Comparison of ENCODE assay signal across 19 cellular contexts in the genomic region with DNA sequence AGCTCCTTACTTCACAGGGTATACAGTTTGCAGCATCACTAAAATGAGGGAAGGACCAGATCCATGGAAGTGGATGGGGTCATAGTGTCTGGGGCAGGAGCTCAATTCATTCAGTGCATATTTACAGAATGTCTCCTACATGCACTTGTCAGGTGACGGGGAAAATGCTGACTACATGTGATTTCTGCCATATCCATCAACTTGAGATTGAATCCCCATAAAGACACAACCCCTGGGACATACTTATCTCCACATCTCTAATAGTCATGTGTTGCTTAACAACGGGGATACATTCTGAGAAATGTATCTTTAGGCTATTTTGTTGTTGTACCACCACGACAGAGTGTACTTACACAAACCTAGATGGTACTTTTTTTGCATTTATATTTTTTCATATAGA.
"Had no signal": no experiment of that assay in that cellular context is flagged by ENCODE, and none has a peak within 500 bp of the region (broad histone marks: within the 10 kb centered on the region; RNA-seq: fewer than 3 reads in every experiment).

No MANE protein-coding gene starts in this region.

- H3K4me2 ChIP-seq: neural progenitor cell had no signal

- H3K4me3 ChIP-seq: dorsolateral prefrontal cortex, neural progenitor cell, ovary, right atrium auricular region, uterus had no signal

- H3K9me3 Mint-ChIP-seq: mesothelial cell of epicardium, natural killer cell, neural progenitor cell had no signal

- ATAC-seq: left lobe of liver, natural killer cell had no signal

- H2AFZ ChIP-seq: neural progenitor cell had no signal

- H3K36me3 ChIP-seq: neural progenitor cell, ovary, uterus had no signal

- H3K27ac ChIP-seq: dorsolateral prefrontal cortex, neural progenitor cell, ovary, right atrium auricular region, uterus had no signal

- FAIRE-seq: islet of Langerhans, small intestine had no signal

- H3K9me3 ChIP-seq: ovary, right atrium auricular region, uterus had no signal

- H3K4me1 ChIP-seq: neural progenitor cell, right atrium auricular region, uterus had no signal

- H3K27ac Mint-ChIP-seq: mesothelial cell of epicardium, neural progenitor cell had no signal

- H3K36me3 Mint-ChIP-seq: natural killer cell, neural progenitor cell had no signal

- H3K9ac ChIP-seq: neural progenitor cell had no signal

- DNase-seq: cortex of kidney; dorsolateral prefrontal cortex; effector CD8-positive, alpha-beta T cell; head of caudate nucleus; hypothalamus; kidney glomerular epithelial cell; mammary epithelial cell; natural killer cell; nucleus accumbens; ovary; stimulated activated CD4-positive, alpha-beta T cell treated with anti-CD3 and anti-CD28 coated beads, Interleukin-2, amount 100 ng/mL, for 48 hours; stimulated activated naive CD4-positive, alpha-beta T cell treated with Interleukin-2 at 50 U/mL for 16 hours; uterus had no signal

- H3K4me3 Mint-ChIP-seq: mesothelial cell of epicardium, natural killer cell, neural progenitor cell had no signal

- H3K27me3 ChIP-seq: dorsolateral prefrontal cortex, ovary, right atrium auricular region, uterus had no signal
